In genomic region chr12:13379531-13379930, GRCh38 we compare ENCODE assay signal across 14 cellular contexts.
DNase-seq lines count a peak whose midpoint lies in the region; ATAC-seq and TF ChIP-seq lines count a peak whose summit lies in the region.
"Had no signal": no experiment of that assay in that cellular context is flagged by ENCODE, and none has a peak within 500 bp of the region (broad histone marks: within the 10 kb centered on the region; RNA-seq: fewer than 3 reads in every experiment).

No MANE protein-coding gene starts in this region.

- H3K27ac Mint-ChIP-seq in osteocyte (ENCODE audit: unreplicated experiment) = no peak overlapping the region
- no peak overlapping the region for H3K27ac Mint-ChIP-seq in activated CD8-positive, alpha-beta T cell treated with anti-CD3 and anti-CD28 coated beads, Interleukin-2, amount 10 ng/mL, durations not matched to agents 7 days and 5 days
- H3K27ac Mint-ChIP-seq in activated naive CD4-positive, alpha-beta T cell treated with anti-CD3 and anti-CD28 coated beads, Interleukin-2, amount 10 ng/mL, durations not matched to agents 7 days and 5 days = no peak overlapping the region
- H3K27ac Mint-ChIP-seq: CD4-positive, alpha-beta memory T cell had no signal

- H3K4me3 Mint-ChIP-seq in osteocyte (ENCODE audit: unreplicated experiment) = no peak overlapping the region
- no peak overlapping the region for H3K4me3 Mint-ChIP-seq in activated CD8-positive, alpha-beta T cell treated with anti-CD3 and anti-CD28 coated beads, Interleukin-2, amount 10 ng/mL, durations not matched to agents 7 days and 5 days
- H3K4me3 Mint-ChIP-seq in activated naive CD4-positive, alpha-beta T cell treated with anti-CD3 and anti-CD28 coated beads, Interleukin-2, amount 10 ng/mL, durations not matched to agents 7 days and 5 days = no peak overlapping the region
- H3K4me3 Mint-ChIP-seq: CD4-positive, alpha-beta memory T cell had no signal

- no peak for TF ChIP-seq POLR2A in esophagus muscularis mucosa (IDR thresholded peaks at IDR 0.05; ENCODE audit: low read depth)

- no peak for ATAC-seq in activated CD8-positive, alpha-beta T cell treated with anti-CD3 and anti-CD28 coated beads, Interleukin-2, amount 10 ng/mL, durations not matched to agents 7 days and 5 days

- CTCF ChIA-PET in activated CD8-positive, alpha-beta T cell treated with anti-CD3 and anti-CD28 coated beads, Interleukin-2, amount 10 ng/mL, durations not matched to agents 7 days and 5 days (lab: Charles Lee) = no interaction called here
- CTCF ChIA-PET in activated naive CD4-positive, alpha-beta T cell treated with anti-CD3 and anti-CD28 coated beads, Interleukin-2, amount 10 ng/mL, durations not matched to agents 7 days and 5 days (lab: Charles Lee) = interaction anchor here (1.1 kb wide), 1 partner anchor 17 kb away, joined by 3 read pairs; no protein-coding TSS in a partner anchor

- peaks cover 4% of the 10 kb centered on the region for H3K9me3 Mint-ChIP-seq in osteocyte (ENCODE audit: unreplicated experiment)
- H3K9me3 Mint-ChIP-seq in activated CD8-positive, alpha-beta T cell treated with anti-CD3 and anti-CD28 coated beads, Interleukin-2, amount 10 ng/mL, durations not matched to agents 7 days and 5 days (ENCODE audit: insufficient read depth) = no peaks in the 10 kb centered on the region
- no peaks in the 10 kb centered on the region for H3K9me3 Mint-ChIP-seq in activated naive CD4-positive, alpha-beta T cell treated with anti-CD3 and anti-CD28 coated beads, Interleukin-2, amount 10 ng/mL, durations not matched to agents 7 days and 5 days

- H3K36me3 ChIP-seq in colonic mucosa (no peaks in the 10 kb centered on the region), esophagus muscularis mucosa (no peaks in the 10 kb centered on the region)

- H3K9me3 ChIP-seq in colonic mucosa (no peaks in the 10 kb centered on the region), esophagus muscularis mucosa (no peaks in the 10 kb centered on the region)

- POLR2A ChIA-PET in activated CD8-positive, alpha-beta T cell treated with anti-CD3 and anti-CD28 coated beads, Interleukin-2, amount 10 ng/mL, durations not matched to agents 7 days and 5 days (lab: Charles Lee) = no interaction called here

- peaks cover 2% of the 10 kb centered on the region for H3K4me1 Mint-ChIP-seq in osteocyte (ENCODE audit: unreplicated experiment)
- no peaks in the 10 kb centered on the region for H3K4me1 Mint-ChIP-seq in activated CD8-positive, alpha-beta T cell treated with anti-CD3 and anti-CD28 coated beads, Interleukin-2, amount 10 ng/mL, durations not matched to agents 7 days and 5 days (ENCODE audit: low read depth)
- no peaks in the 10 kb centered on the region for H3K4me1 Mint-ChIP-seq in activated naive CD4-positive, alpha-beta T cell treated with anti-CD3 and anti-CD28 coated beads, Interleukin-2, amount 10 ng/mL, durations not matched to agents 7 days and 5 days
- H3K4me1 Mint-ChIP-seq: CD4-positive, alpha-beta memory T cell had no signal

- H3K27me3 Mint-ChIP-seq in osteocyte (ENCODE audit: unreplicated experiment) = peaks cover 3% of the 10 kb centered on the region
- peaks cover 10% of the 10 kb centered on the region for H3K27me3 Mint-ChIP-seq in activated CD8-positive, alpha-beta T cell treated with anti-CD3 and anti-CD28 coated beads, Interleukin-2, amount 10 ng/mL, durations not matched to agents 7 days and 5 days (ENCODE audit: low read depth)
- H3K27me3 Mint-ChIP-seq in activated naive CD4-positive, alpha-beta T cell treated with anti-CD3 and anti-CD28 coated beads, Interleukin-2, amount 10 ng/mL, durations not matched to agents 7 days and 5 days = peaks cover 11% of the 10 kb centered on the region

- DNase-seq in colonic mucosa (peak; percentile 14), esophagus muscularis mucosa (ENCODE audit: extremely low spot score) (peak; percentile 83), osteocyte (ENCODE audit: extremely low spot score, unreplicated experiment) (peak; percentile 68), NOMO-1 treated with DMSO at 0.1 percent for 48 hours (lab: John Stamatoyannopoulos, UW; ENCODE audit: unreplicated experiment) (no peak)
- no peak for DNase-seq in activated CD8-positive, alpha-beta T cell treated with anti-CD3 and anti-CD28 coated beads, Interleukin-2, amount 10 ng/mL, durations not matched to agents 7 days and 5 days
- DNase-seq in activated naive CD4-positive, alpha-beta T cell treated with anti-CD3 and anti-CD28 coated beads, Interleukin-2, amount 10 ng/mL, durations not matched to agents 7 days and 5 days = no peak
- DNase-seq: C1 segment of cervical spinal cord; Calu3; CD4-positive, alpha-beta memory T cell; COR-L47; DMS53; GF-D8; GOT3; HCEC 1CT had no signal

- H3K27ac ChIP-seq in colonic mucosa (no peak overlapping the region), esophagus muscularis mucosa (replicated peaks in 1 of 4) (no peak overlapping the region)

- WGBS in esophagus muscularis mucosa = 88% methylated on average over 1 of the region's 1 CpG

- H3K9ac ChIP-seq in colonic mucosa (ENCODE audit: low read depth in 2 of 2, low read length in 2 of 2) = no peak overlapping the region

- H3K4me3 ChIP-seq in colonic mucosa = no peak overlapping the region
- no peak overlapping the region for H3K4me3 ChIP-seq in esophagus muscularis mucosa

- H3K27me3 ChIP-seq in colonic mucosa (no peaks in the 10 kb centered on the region), esophagus muscularis mucosa (no peaks in the 10 kb centered on the region)

- TF ChIP-seq EP300 in esophagus muscularis mucosa (IDR thresholded peaks at IDR 0.05) = no peak

- H3K4me1 ChIP-seq in colonic mucosa = peaks cover 5% of the 10 kb centered on the region
- peaks cover 0 to 9% (median 6%) of the 10 kb centered on the region in 4 donors for H3K4me1 ChIP-seq in esophagus muscularis mucosa

- intact Hi-C loops in colonic mucosa (cut with DNase I) (no loop called here), esophagus muscularis mucosa (cut with DNase I) (no loop called here)

- no peaks in the 10 kb centered on the region for H3K36me3 Mint-ChIP-seq in osteocyte (ENCODE audit: unreplicated experiment)
- H3K36me3 Mint-ChIP-seq in activated CD8-positive, alpha-beta T cell treated with anti-CD3 and anti-CD28 coated beads, Interleukin-2, amount 10 ng/mL, durations not matched to agents 7 days and 5 days (ENCODE audit: low read depth) = no peaks in the 10 kb centered on the region
- H3K36me3 Mint-ChIP-seq in activated naive CD4-positive, alpha-beta T cell treated with anti-CD3 and anti-CD28 coated beads, Interleukin-2, amount 10 ng/mL, durations not matched to agents 7 days and 5 days = no peaks in the 10 kb centered on the region
- H3K36me3 Mint-ChIP-seq: CD4-positive, alpha-beta memory T cell had no signal

- TF ChIP-seq CTCF in colonic mucosa (IDR thresholded peaks at IDR 0.05) (no peak), esophagus muscularis mucosa (IDR thresholded peaks at IDR 0.05) (no peak), osteocyte (IDR thresholded peaks at IDR 0.05) (no peak)

Comparison
In these comparisons a context has a peak if more than half of its experiments do, and no peak if none do; other contexts are left out.
1. DNase-seq: peak in colonic mucosa (single experiment), esophagus muscularis mucosa (single experiment) and osteocyte (single experiment); none in activated CD8-positive, alpha-beta T cell treated with anti-CD3 and anti-CD28 coated beads, Interleukin-2, amount 10 ng/mL, durations not matched to agents 7 days and 5 days (single experiment), NOMO-1 treated with DMSO at 0.1 percent for 48 hours (single experiment) and activated naive CD4-positive, alpha-beta T cell treated with anti-CD3 and anti-CD28 coated beads, Interleukin-2, amount 10 ng/mL, durations not matched to agents 7 days and 5 days (single experiment).